In genomic region chr6:161091151-161091550, GRCh38 we compare ENCODE assay signal across 24 cellular contexts.
"Had no signal": no experiment of that assay in that cellular context is flagged by ENCODE, and none has a peak within 500 bp of the region (broad histone marks: within the 10 kb centered on the region; RNA-seq: fewer than 3 reads in every experiment).

No MANE protein-coding gene starts in this region.

- H3K27me3 Mint-ChIP-seq: type B pancreatic cell had no signal

- H3K27me3 ChIP-seq: dorsolateral prefrontal cortex, gastroesophageal sphincter, heart left ventricle, hepatocyte, ovary, stomach, thyroid gland had no signal

- H3K4me3 Mint-ChIP-seq: natural killer cell, type B pancreatic cell had no signal

- H3K4me1 ChIP-seq: gastroesophageal sphincter, heart left ventricle, psoas muscle, stomach, thyroid gland had no signal

- ATAC-seq: esophagus mucosa, gastroesophageal sphincter, heart left ventricle, left lobe of liver, natural killer cell, psoas muscle, right cardiac atrium had no signal

- H3K4me3 ChIP-seq: dorsolateral prefrontal cortex, gastroesophageal sphincter, heart left ventricle, hepatocyte, ovary, psoas muscle, skin epidermis, stomach, thyroid gland had no signal

- H3K27ac ChIP-seq: dorsolateral prefrontal cortex, gastroesophageal sphincter, heart left ventricle, hepatocyte, ovary, psoas muscle, skin epidermis, stomach, thyroid gland had no signal

- H3K9me3 Mint-ChIP-seq: natural killer cell, type B pancreatic cell had no signal

- H3K9me3 ChIP-seq: gastroesophageal sphincter, heart left ventricle, ovary, psoas muscle, stomach, thyroid gland had no signal

- H3K4me2 ChIP-seq: hepatocyte had no signal

- H3K36me3 ChIP-seq: ovary had no signal

- H2AFZ ChIP-seq: hepatocyte had no signal

- H3K79me2 ChIP-seq: hepatocyte had no signal

- H3K27ac Mint-ChIP-seq: natural killer cell, type B pancreatic cell had no signal

- H3K4me1 Mint-ChIP-seq: natural killer cell had no signal

- DNase-seq: dorsolateral prefrontal cortex; effector CD4-positive, alpha-beta T cell; foreskin fibroblast; heart left ventricle; kidney; mammary epithelial cell; natural killer cell; occipital lobe; ovary; posterior cingulate gyrus; psoas muscle; right cardiac atrium; stimulated activated CD4-positive, alpha-beta T cell treated with anti-CD3 and anti-CD28 coated beads, Interleukin-15, amount 100 ng/mL, for 24 hours; stimulated activated CD4-positive, alpha-beta T cell treated with anti-CD3 and anti-CD28 coated beads, Interleukin-4, amount 100 ng/mL, for 1 hour; stimulated activated CD8-positive, alpha-beta memory T cell treated with anti-CD3 and anti-CD28 coated beads, Interleukin-4, amount 100 ng/mL, for 48 hours; stimulated activated naive CD4-positive, alpha-beta T cell treated with Interleukin-2 at 50 U/mL for 16 hours; stomach; thyroid gland had no signal
